In genomic region chr12:124518051-124518932, GRCh38 we compare ENCODE assay signal across 8 cellular contexts. TPM values are rescaled to one million over a fixed set of nuclear protein-coding genes. Genes with fewer than 3 reads are reported as not detected.
DNase-seq lines count a peak whose midpoint lies in the region; TF ChIP-seq lines count a peak whose summit lies in the region.

No MANE protein-coding gene starts in this region.

- 1 to 2% (median 1%) methylated on average over 39 to 51 of the region's 51 CpGs for WGBS in ovary, 3 donors

- TF ChIP-seq CTCF in ovary (IDR thresholded peaks at IDR 0.05), result no peak

- peaks cover 54% of the 10 kb centered on the region for H3K4me1 ChIP-seq in adipocyte (ENCODE audit: control insufficient read depth, insufficient read depth, low read length)
- peaks cover 38% of the 10 kb centered on the region for H3K4me1 ChIP-seq in ovary (ENCODE audit: insufficient read depth)

- peak overlapping the region; percentile 81 for H3K9ac ChIP-seq in adipocyte (ENCODE audit: low read length)

- H3K9me3 ChIP-seq in adipocyte (ENCODE audit: control insufficient read depth, low read length) (no peaks in the 10 kb centered on the region), ovary (no peaks in the 10 kb centered on the region)

- TF ChIP-seq POLR2A in ovary (IDR thresholded peaks at IDR 0.05), result peak; percentile 39

- no peak for TF ChIP-seq EP300 in ovary (IDR thresholded peaks at IDR 0.05)

- peak; percentile 97 for DNase-seq in DMS53 (lab: John Stamatoyannopoulos, UW)
- peak; percentile 92 for DNase-seq in NCI-H2029 treated with DMSO at 0.1 percent for 48 hours (lab: John Stamatoyannopoulos, UW)
- DNase-seq in adipocyte (ENCODE audit: low read depth), result peak; percentile 99
- DNase-seq in glomerular visceral epithelial cell (ENCODE audit: extremely low spot score), result peak; percentile 98
- DNase-seq in ovary, result peak; percentile 99 to 100 (median 100)
- DNase-seq in germinal center (ENCODE audit: low spot score), result no peak
- no peak for DNase-seq in activated T-cell treated with anti-CD3 and anti-CD28 coated beads for 4 hours
- no peak for DNase-seq in activated CD8-positive, alpha-beta memory T cell treated with anti-CD3 and anti-CD28 coated beads, Interleukin-2, amount 50 U/mL, for 4 hours

- H3K27ac ChIP-seq in ovary, result peak overlapping the region; percentile 78 to 99

- H3K27me3 ChIP-seq in adipocyte (replicated peaks; ENCODE audit: control insufficient read depth, insufficient read depth, low read length), result no peaks in the 10 kb centered on the region
- H3K27me3 ChIP-seq in ovary, result no peaks in the 10 kb centered on the region

- intact Hi-C loops in ovary (cut with DNase I), result loop anchor here in 2 of 4 donors (5.0 to 10.0 kb wide), 2 partner anchors 34 to 47 kb away; partner anchors contain the start of gene NCOR2 (in 1 of the 2)

- H3K36me3 ChIP-seq in adipocyte (ENCODE audit: control insufficient read depth, insufficient read depth, low read length, severe bottlenecking) (no peaks in the 10 kb centered on the region), ovary (no peaks in the 10 kb centered on the region)

- H3K4me3 ChIP-seq in adipocyte (ENCODE audit: low read length), result peak overlapping the region; percentile 77
- H3K4me3 ChIP-seq in ovary, result peak overlapping the region; percentile 34

RNA-seq across cellular contexts. Expression of gene NCOR2, which starts 49.1 kb away (rescaled TPM):
- total RNA-seq in ovary, result 100 to 1,000 TPM in 6 of 7 donors, 10 to 100 TPM in 1; 89.5 to 376 (median 270) TPM
- polyA plus RNA-seq in ovary, result 100 to 1,000 TPM in 1 of 2 donors, 10 to 100 TPM in 1; 18.2 to 107 TPM

Comparison
In these comparisons a context has a peak if more than half of its experiments do, and no peak if none do; other contexts are left out.
1. DNase-seq: peak in DMS53 (single experiment), NCI-H2029 treated with DMSO at 0.1 percent for 48 hours (single experiment), adipocyte (single experiment), glomerular visceral epithelial cell (single experiment) and ovary (5 of 5); none in germinal center (single experiment), activated T-cell treated with anti-CD3 and anti-CD28 coated beads for 4 hours (single experiment) and activated CD8-positive, alpha-beta memory T cell treated with anti-CD3 and anti-CD28 coated beads, Interleukin-2, amount 50 U/mL, for 4 hours (single experiment).